In the genomic region with DNA sequence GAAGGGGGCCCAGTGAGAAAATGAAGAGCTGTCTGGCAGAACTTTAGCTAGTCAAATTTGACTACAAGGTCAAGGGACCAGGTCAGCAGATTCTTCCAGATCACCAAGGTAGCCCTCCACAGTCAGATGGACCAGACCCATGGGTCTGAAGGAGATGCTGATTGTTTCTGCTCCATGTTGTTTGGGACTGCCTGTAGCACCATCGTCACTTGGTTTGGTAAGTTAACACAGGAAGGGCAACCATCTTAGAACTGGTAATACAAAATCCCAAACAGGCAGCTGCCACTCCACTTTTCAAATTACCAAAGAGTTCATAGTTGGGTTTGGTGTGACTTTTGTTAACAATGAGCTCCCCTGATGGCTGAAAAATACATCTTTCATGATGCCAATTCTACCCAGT, we compare ENCODE assay signal across 14 cellular contexts. TPM values are rescaled to one million over a fixed set of nuclear protein-coding genes. Genes with fewer than 3 reads are reported as not detected.
DNase-seq lines count a peak whose midpoint lies in the region; ATAC-seq and TF ChIP-seq lines count a peak whose summit lies in the region.
"Had no signal": no experiment of that assay in that cellular context is flagged by ENCODE, and none has a peak within 500 bp of the region (broad histone marks: within the 10 kb centered on the region; RNA-seq: fewer than 3 reads in every experiment).

No MANE protein-coding gene starts in this region.

- no peak for DNase-seq in activated T-cell treated with anti-CD3 and anti-CD28 coated beads, Interleukin-2, amount 50 U/mL, for 4 hours
- DNase-seq in activated T-cell treated with anti-CD3 and anti-CD28 coated beads for 4 hours (no peak), NCI-H2029 (lab: John Stamatoyannopoulos, UW) (no peak)
- no peak for DNase-seq in activated CD4-positive, alpha-beta memory T cell treated with anti-CD3 and anti-CD28 coated beads, Interleukin-2, amount 10 ng/mL, durations not matched to agents 7 days and 5 days
- DNase-seq: dermis blood vessel endothelial cell, hippocampal formation, NCI-H1417 treated with DMSO at 0.1 percent for 48 hours, posterior cingulate gyrus had no signal

- no peaks in the 10 kb centered on the region for H3K9me3 ChIP-seq in gastroesophageal sphincter
- H3K9me3 ChIP-seq in subcutaneous abdominal adipose tissue (ENCODE audit: control insufficient read depth in 5 of 5, low read length in 5 of 5) = no peaks in the 10 kb centered on the region

- peaks cover 0 to 5% of the 10 kb centered on the region in 2 donors for H3K36me3 ChIP-seq in gastroesophageal sphincter
- peaks cover 0 to 29% (median 21%) of the 10 kb centered on the region in 5 donors for H3K36me3 ChIP-seq in subcutaneous abdominal adipose tissue (ENCODE audit: control insufficient read depth in 5 of 5, insufficient read depth in 5 of 5, low read length in 5 of 5)

- H3K4me3 Mint-ChIP-seq in activated T-cell treated with anti-CD3 and anti-CD28 coated beads, Interleukin-2, amount 50 U/mL, for 4 hours = peak overlapping the region; percentile 95
- peak overlapping the region; percentile 12 for H3K4me3 Mint-ChIP-seq in activated CD4-positive, alpha-beta memory T cell treated with anti-CD3 and anti-CD28 coated beads, Interleukin-2, amount 10 ng/mL, durations not matched to agents 7 days and 5 days

- H3K27ac ChIP-seq in gastroesophageal sphincter = peak overlapping the region; percentile 62 to 100 (median 84)
- H3K27ac ChIP-seq in subcutaneous abdominal adipose tissue (ENCODE audit: low read depth, low read length) = peak overlapping the region; percentile 33

- H3K27me3 ChIP-seq in gastroesophageal sphincter (no peaks in the 10 kb centered on the region), subcutaneous abdominal adipose tissue (ENCODE audit: control insufficient read depth in 5 of 5, insufficient read depth in 4 of 5, low read length in 5 of 5) (no peaks in the 10 kb centered on the region)

- H3K4me3 ChIP-seq in gastroesophageal sphincter = no peak overlapping the region
- no peak overlapping the region for H3K4me3 ChIP-seq in subcutaneous abdominal adipose tissue (ENCODE audit: low read depth in 1 of 5, low read length in 5 of 5)

- no peak for TF ChIP-seq EP300 in gastroesophageal sphincter (IDR thresholded peaks at IDR 0.05)

- no peaks in the 10 kb centered on the region for H3K9me3 Mint-ChIP-seq in activated T-cell treated with anti-CD3 and anti-CD28 coated beads, Interleukin-2, amount 50 U/mL, for 4 hours
- no peaks in the 10 kb centered on the region for H3K9me3 Mint-ChIP-seq in activated CD4-positive, alpha-beta memory T cell treated with anti-CD3 and anti-CD28 coated beads, Interleukin-2, amount 10 ng/mL, durations not matched to agents 7 days and 5 days
- H3K9me3 Mint-ChIP-seq: WTC11 had no signal

- H3K9ac ChIP-seq in subcutaneous abdominal adipose tissue (ENCODE audit: low read length in 5 of 5) = no peak overlapping the region

- POLR2A ChIA-PET in activated CD4-positive, alpha-beta memory T cell treated with anti-CD3 and anti-CD28 coated beads, Interleukin-2, amount 10 ng/mL, durations not matched to agents 7 days and 5 days (lab: Charles Lee) = interaction anchor here (0.7 to 2.3 kb wide), 4 partner anchors 55 to 346 kb away, joined by 3 to 7 read pairs (median 3); no protein-coding TSS in a partner anchor

- TF ChIP-seq POLR2A in gastroesophageal sphincter (IDR thresholded peaks at IDR 0.05) = no peak

- WGBS in gastroesophageal sphincter (ENCODE audit: low coverage in 1 of 2), 2 donors = 60 to 71% methylated on average over 1 of the region's 1 CpG

- CTCF ChIA-PET in activated CD4-positive, alpha-beta memory T cell treated with anti-CD3 and anti-CD28 coated beads, Interleukin-2, amount 10 ng/mL, durations not matched to agents 7 days and 5 days (lab: Charles Lee) = interaction anchor here (1.1 to 3.5 kb wide), 5 partner anchors 18 to 97 kb away, joined by 3 to 19 read pairs (median 4); no protein-coding TSS in a partner anchor

- H3K4me1 ChIP-seq in gastroesophageal sphincter (peaks cover 5 to 100% (median 38%) of the 10 kb centered on the region in 3 donors), subcutaneous abdominal adipose tissue (ENCODE audit: control insufficient read depth in 5 of 5, insufficient read depth in 5 of 5, low read length in 5 of 5) (peaks cover 16 to 79% (median 65%) of the 10 kb centered on the region in 5 donors)

- H3K4me1 Mint-ChIP-seq in activated T-cell treated with anti-CD3 and anti-CD28 coated beads, Interleukin-2, amount 50 U/mL, for 4 hours (ENCODE audit: low read depth) = peaks cover 94% of the 10 kb centered on the region
- H3K4me1 Mint-ChIP-seq in activated CD4-positive, alpha-beta memory T cell treated with anti-CD3 and anti-CD28 coated beads, Interleukin-2, amount 10 ng/mL, durations not matched to agents 7 days and 5 days = peaks cover 95% of the 10 kb centered on the region

- no peak for TF ChIP-seq CTCF in gastroesophageal sphincter (IDR thresholded peaks at IDR 0.05)

- H3K27ac Mint-ChIP-seq in activated CD4-positive, alpha-beta memory T cell treated with anti-CD3 and anti-CD28 coated beads, Interleukin-2, amount 10 ng/mL, durations not matched to agents 7 days and 5 days = peak overlapping the region; percentile 48

- peaks cover 38% of the 10 kb centered on the region for H3K36me3 Mint-ChIP-seq in activated T-cell treated with anti-CD3 and anti-CD28 coated beads, Interleukin-2, amount 50 U/mL, for 4 hours (ENCODE audit: insufficient read depth)
- peaks cover 88% of the 10 kb centered on the region for H3K36me3 Mint-ChIP-seq in activated CD4-positive, alpha-beta memory T cell treated with anti-CD3 and anti-CD28 coated beads, Interleukin-2, amount 10 ng/mL, durations not matched to agents 7 days and 5 days (ENCODE audit: low read depth)
- H3K36me3 Mint-ChIP-seq: WTC11 had no signal

- no peak for ATAC-seq in activated T-cell treated with anti-CD3 and anti-CD28 coated beads, Interleukin-2, amount 50 U/mL, for 4 hours
- ATAC-seq in gastroesophageal sphincter = no peak
- no peak for ATAC-seq in GM19455 (IDR thresholded peaks at IDR 0.05; ENCODE audit: unreplicated experiment)
- no peak for ATAC-seq in HG02571 (IDR thresholded peaks at IDR 0.05; ENCODE audit: unreplicated experiment)
- ATAC-seq: Panc1 had no signal

- H3K27me3 Mint-ChIP-seq in activated T-cell treated with anti-CD3 and anti-CD28 coated beads, Interleukin-2, amount 50 U/mL, for 4 hours (ENCODE audit: low read depth) = no peaks in the 10 kb centered on the region
- H3K27me3 Mint-ChIP-seq in activated CD4-positive, alpha-beta memory T cell treated with anti-CD3 and anti-CD28 coated beads, Interleukin-2, amount 10 ng/mL, durations not matched to agents 7 days and 5 days = no peaks in the 10 kb centered on the region

RNA-seq across cellular contexts. Expression of a gene that starts 9.0 kb away (rescaled TPM):
- total RNA-seq in activated T-cell treated with anti-CD3 and anti-CD28 coated beads, Interleukin-2, amount 50 U/mL, for 4 hours = 10 to 100 TPM; 26.2 to 28.3 (median 27.7) TPM
- total RNA-seq in activated CD4-positive, alpha-beta memory T cell treated with anti-CD3 and anti-CD28 coated beads, Interleukin-2, amount 10 ng/mL, durations not matched to agents 7 days and 5 days = 10 to 100 TPM; 43.6 to 44.4 TPM
- total RNA-seq in gastroesophageal sphincter = 100 to 1,000 TPM in 1 of 4 donors, 10 to 100 TPM in 3; 75.0 to 184 (median 94.2) TPM
